In the genomic region with DNA sequence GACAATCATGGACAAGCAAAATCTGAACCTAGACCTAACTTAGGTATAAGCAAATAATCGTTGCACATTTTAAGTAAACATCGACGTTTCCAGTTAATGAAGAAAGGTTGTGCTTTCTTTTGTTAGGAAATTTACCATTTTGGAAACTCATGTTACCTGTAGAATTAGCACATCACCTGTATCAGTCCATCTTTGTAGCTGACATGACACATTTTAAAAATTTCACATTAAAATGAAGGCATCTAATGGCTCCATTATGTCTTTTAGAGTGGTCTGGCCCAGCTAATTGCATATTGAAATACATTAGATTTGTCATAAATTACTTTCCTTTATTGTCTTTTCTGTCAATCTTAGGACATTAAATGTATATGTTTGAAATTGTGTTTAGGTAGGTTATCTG, we compare ENCODE assay signal across 23 cellular contexts.
DNase-seq lines count a peak whose midpoint lies in the region; ATAC-seq and TF ChIP-seq lines count a peak whose summit lies in the region.
"Had no signal": no experiment of that assay in that cellular context is flagged by ENCODE, and none has a peak within 500 bp of the region (broad histone marks: within the 10 kb centered on the region; RNA-seq: fewer than 3 reads in every experiment).

No MANE protein-coding gene starts in this region.

- H3K36me3 Mint-ChIP-seq in GM23338 (ENCODE audit: low read depth) (peaks cover 17% of the 10 kb centered on the region), activated B cell treated with CpG ODN at 0.5 μM for 24 hours (ENCODE audit: low read depth) (peaks cover 36% of the 10 kb centered on the region)
- H3K36me3 Mint-ChIP-seq in stimulated activated memory B cell treated with anti-CD40 and anti-IgM and Interleukin-4, amounts not matched to agents 10 μg/mL and 1 μg/mL and 100 μg/mL, for 72 hours = peaks cover 17% of the 10 kb centered on the region

- peaks cover 8% of the 10 kb centered on the region for H3K27me3 Mint-ChIP-seq in GM23338 (ENCODE audit: insufficient read depth, low read depth, poor library complexity)
- H3K27me3 Mint-ChIP-seq in activated B cell treated with CpG ODN at 0.5 μM for 24 hours = no peaks in the 10 kb centered on the region
- no peaks in the 10 kb centered on the region for H3K27me3 Mint-ChIP-seq in stimulated activated memory B cell treated with anti-CD40 and anti-IgM and Interleukin-4, amounts not matched to agents 10 μg/mL and 1 μg/mL and 100 μg/mL, for 72 hours
- H3K27me3 Mint-ChIP-seq: CD4-positive, CD25-positive, alpha-beta regulatory T cell had no signal

- ATAC-seq in left cardiac atrium (no peak), GM23338 (no peak), activated B cell treated with CpG ODN at 0.5 μM for 24 hours (ENCODE audit: low read depth) (no peak), GM18498 (IDR thresholded peaks at IDR 0.05; ENCODE audit: unreplicated experiment) (no peak)
- no peak for ATAC-seq in stimulated activated memory B cell treated with anti-CD40 and anti-IgM and Interleukin-4, amounts not matched to agents 10 μg/mL and 1 μg/mL and 100 μg/mL, for 72 hours
- ATAC-seq: Right ventricle myocardium inferior had no signal

- no peak overlapping the region for H2AFZ ChIP-seq in GM23338

- H3K4me2 ChIP-seq in GM23338 = peak overlapping the region; percentile 72; the same call in 1 of the 2 replicates

- H3K4me3 ChIP-seq in left ventricle myocardium inferior = no peak overlapping the region
- no peak overlapping the region for H3K4me3 ChIP-seq in GM23338
- H3K4me3 ChIP-seq: SJSA1 had no signal

- H3K27ac ChIP-seq in left ventricle myocardium inferior (replicated peaks) = peak overlapping the region; percentile 91
- H3K27ac ChIP-seq in GM23338 (ENCODE audit: low read depth) = no peak overlapping the region
- H3K27ac ChIP-seq: HL-60, SJSA1 had no signal

- no peaks in the 10 kb centered on the region for H3K9me2 ChIP-seq in GM23338 (ENCODE audit: insufficient read depth)

- H3K9me3 Mint-ChIP-seq in GM23338 (peaks cover 10% of the 10 kb centered on the region), activated B cell treated with CpG ODN at 0.5 μM for 24 hours (no peaks in the 10 kb centered on the region)
- H3K9me3 Mint-ChIP-seq in stimulated activated memory B cell treated with anti-CD40 and anti-IgM and Interleukin-4, amounts not matched to agents 10 μg/mL and 1 μg/mL and 100 μg/mL, for 72 hours = no peaks in the 10 kb centered on the region
- H3K9me3 Mint-ChIP-seq: HFFc6 had no signal

- H3K4me1 ChIP-seq in left ventricle myocardium inferior (peaks cover 88% of the 10 kb centered on the region), GM23338 (ENCODE audit: insufficient read depth) (peaks cover 43% of the 10 kb centered on the region)
- H3K4me1 ChIP-seq: SJSA1 had no signal

- H3K36me3 ChIP-seq in left ventricle myocardium inferior (no peaks in the 10 kb centered on the region), GM23338 (ENCODE audit: insufficient read depth) (no peaks in the 10 kb centered on the region)
- H3K36me3 ChIP-seq: SJSA1 had no signal

- no peaks in the 10 kb centered on the region for H4K20me1 ChIP-seq in GM23338 (replicated peaks; ENCODE audit: insufficient read depth)

- peaks cover 60% of the 10 kb centered on the region for H3K4me1 Mint-ChIP-seq in GM23338
- peaks cover 81% of the 10 kb centered on the region for H3K4me1 Mint-ChIP-seq in activated B cell treated with CpG ODN at 0.5 μM for 24 hours
- H3K4me1 Mint-ChIP-seq in stimulated activated memory B cell treated with anti-CD40 and anti-IgM and Interleukin-4, amounts not matched to agents 10 μg/mL and 1 μg/mL and 100 μg/mL, for 72 hours = peaks cover 73% of the 10 kb centered on the region

- no peaks in the 10 kb centered on the region for H3K9me3 ChIP-seq in left ventricle myocardium inferior (replicated peaks)
- H3K9me3 ChIP-seq: Caco-2, SJSA1 had no signal

- TF ChIP-seq CTCF in left ventricle myocardium inferior (IDR thresholded peaks at IDR 0.05; ENCODE audit: borderline replicate concordance) (no peak), GM23338 (conservative IDR thresholded peaks at IDR 0.05; ENCODE audit: low read depth in 2 of 2) (no peak), activated B cell treated with CpG ODN at 0.5 μM for 24 hours (IDR thresholded peaks at IDR 0.05) (no peak)

- POLR2A ChIA-PET in activated B cell treated with CpG ODN at 0.5 μM for 24 hours (lab: Charles Lee) = no interaction called here

- H3K79me2 ChIP-seq in GM23338 (replicated peaks; ENCODE audit: insufficient read depth) = peaks cover 74% of the 10 kb centered on the region

- DNase-seq in left ventricle myocardium inferior (no peak), left cardiac atrium (no peak), GM23338 (ENCODE audit: low spot score) (no peak), activated B cell treated with CpG ODN at 0.5 μM for 24 hours (no peak), NAMALWA (ENCODE audit: low spot score) (no peak), cerebellum (ENCODE audit: low spot score) (no peak)
- DNase-seq: Caco-2; CD4-positive, CD25-positive, alpha-beta regulatory T cell; DMS 273 treated with DMSO at 0.1 percent for 48 hours; DMS79 treated with DMSO at 0.1 percent for 48 hours; H9; HFFc6; MM.1S; NCI-H1105 treated with DMSO at 0.1 percent for 48 hours; NCI-H2081; NCI-H446; NCI-H526; OCI-M1 had no signal

- H3K27me3 ChIP-seq in left ventricle myocardium inferior (ENCODE audit: low read depth) (no peaks in the 10 kb centered on the region), GM23338 (ENCODE audit: insufficient read depth) (no peaks in the 10 kb centered on the region)
- H3K27me3 ChIP-seq: SJSA1 had no signal

- H3F3A ChIP-seq in GM23338 (replicated peaks; ENCODE audit: low read depth) = no peaks in the 10 kb centered on the region

- H3K27ac Mint-ChIP-seq in GM23338 = peak overlapping the region; percentile 89; the same call in 1 of the 2 replicates
- peak overlapping the region; percentile 50 for H3K27ac Mint-ChIP-seq in activated B cell treated with CpG ODN at 0.5 μM for 24 hours
- H3K27ac Mint-ChIP-seq in stimulated activated memory B cell treated with anti-CD40 and anti-IgM and Interleukin-4, amounts not matched to agents 10 μg/mL and 1 μg/mL and 100 μg/mL, for 72 hours = peak overlapping the region; percentile 48
- H3K27ac Mint-ChIP-seq: HFFc6 had no signal

- CTCF ChIA-PET in activated B cell treated with CpG ODN at 0.5 μM for 24 hours (lab: Charles Lee) = no interaction called here

- H3K4me3 Mint-ChIP-seq in GM23338 (no peak overlapping the region), activated B cell treated with CpG ODN at 0.5 μM for 24 hours (no peak overlapping the region)
- H3K4me3 Mint-ChIP-seq in stimulated activated memory B cell treated with anti-CD40 and anti-IgM and Interleukin-4, amounts not matched to agents 10 μg/mL and 1 μg/mL and 100 μg/mL, for 72 hours = no peak overlapping the region
- H3K4me3 Mint-ChIP-seq: CD4-positive, CD25-positive, alpha-beta regulatory T cell; HFFc6 had no signal

- intact Hi-C loops in left ventricle myocardium inferior (cut with micrococcal nuclease) (no loop called here), left cardiac atrium (cut with DNase I) (loop anchor here in 1 of 2 donors (5.0 kb wide), 1 partner anchor 37 kb away; no protein-coding TSS in a partner anchor), activated B cell treated with CpG ODN at 0.5 μM for 24 hours (cut with micrococcal nuclease) (no loop called here)

TF ChIP-seq in GM23338, 12 proteins besides CTCF, POLR2A, EP300 and RAD21 (continues in another document):
- TF ChIP-seq JUNB (IDR thresholded peaks at IDR 0.05; ENCODE audit: unreplicated experiment) (no peak), ZNF114 (CRISPR knock-in tag; IDR thresholded peaks at IDR 0.05) (no peak), EZH2phosphoT487 (IDR thresholded peaks at IDR 0.05; ENCODE audit: unreplicated experiment) (no peak), STAT1 (IDR thresholded peaks at IDR 0.05; ENCODE audit: unreplicated experiment) (no peak), CREB1 (CRISPR knock-in tag; IDR thresholded peaks at IDR 0.05; ENCODE audit: low read depth) (no peak), POLR2AphosphoS5 (IDR thresholded peaks at IDR 0.05; ENCODE audit: low read depth) (no peak)
- TF ChIP-seq, protein P1, sequence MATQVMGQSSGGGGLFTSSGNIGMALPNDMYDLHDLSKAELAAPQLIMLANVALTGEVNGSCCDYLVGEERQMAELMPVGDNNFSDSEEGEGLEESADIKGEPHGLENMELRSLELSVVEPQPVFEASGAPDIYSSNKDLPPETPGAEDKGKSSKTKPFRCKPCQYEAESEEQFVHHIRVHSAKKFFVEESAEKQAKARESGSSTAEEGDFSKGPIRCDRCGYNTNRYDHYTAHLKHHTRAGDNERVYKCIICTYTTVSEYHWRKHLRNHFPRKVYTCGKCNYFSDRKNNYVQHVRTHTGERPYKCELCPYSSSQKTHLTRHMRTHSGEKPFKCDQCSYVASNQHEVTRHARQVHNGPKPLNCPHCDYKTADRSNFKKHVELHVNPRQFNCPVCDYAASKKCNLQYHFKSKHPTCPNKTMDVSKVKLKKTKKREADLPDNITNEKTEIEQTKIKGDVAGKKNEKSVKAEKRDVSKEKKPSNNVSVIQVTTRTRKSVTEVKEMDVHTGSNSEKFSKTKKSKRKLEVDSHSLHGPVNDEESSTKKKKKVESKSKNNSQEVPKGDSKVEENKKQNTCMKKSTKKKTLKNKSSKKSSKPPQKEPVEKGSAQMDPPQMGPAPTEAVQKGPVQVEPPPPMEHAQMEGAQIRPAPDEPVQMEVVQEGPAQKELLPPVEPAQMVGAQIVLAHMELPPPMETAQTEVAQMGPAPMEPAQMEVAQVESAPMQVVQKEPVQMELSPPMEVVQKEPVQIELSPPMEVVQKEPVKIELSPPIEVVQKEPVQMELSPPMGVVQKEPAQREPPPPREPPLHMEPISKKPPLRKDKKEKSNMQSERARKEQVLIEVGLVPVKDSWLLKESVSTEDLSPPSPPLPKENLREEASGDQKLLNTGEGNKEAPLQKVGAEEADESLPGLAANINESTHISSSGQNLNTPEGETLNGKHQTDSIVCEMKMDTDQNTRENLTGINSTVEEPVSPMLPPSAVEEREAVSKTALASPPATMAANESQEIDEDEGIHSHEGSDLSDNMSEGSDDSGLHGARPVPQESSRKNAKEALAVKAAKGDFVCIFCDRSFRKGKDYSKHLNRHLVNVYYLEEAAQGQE (IDR thresholded peaks at IDR 0.05; ENCODE audit: unreplicated experiment) = no peak
